9 cellular contexts compared by ENCODE assay signal in the genomic region with DNA sequence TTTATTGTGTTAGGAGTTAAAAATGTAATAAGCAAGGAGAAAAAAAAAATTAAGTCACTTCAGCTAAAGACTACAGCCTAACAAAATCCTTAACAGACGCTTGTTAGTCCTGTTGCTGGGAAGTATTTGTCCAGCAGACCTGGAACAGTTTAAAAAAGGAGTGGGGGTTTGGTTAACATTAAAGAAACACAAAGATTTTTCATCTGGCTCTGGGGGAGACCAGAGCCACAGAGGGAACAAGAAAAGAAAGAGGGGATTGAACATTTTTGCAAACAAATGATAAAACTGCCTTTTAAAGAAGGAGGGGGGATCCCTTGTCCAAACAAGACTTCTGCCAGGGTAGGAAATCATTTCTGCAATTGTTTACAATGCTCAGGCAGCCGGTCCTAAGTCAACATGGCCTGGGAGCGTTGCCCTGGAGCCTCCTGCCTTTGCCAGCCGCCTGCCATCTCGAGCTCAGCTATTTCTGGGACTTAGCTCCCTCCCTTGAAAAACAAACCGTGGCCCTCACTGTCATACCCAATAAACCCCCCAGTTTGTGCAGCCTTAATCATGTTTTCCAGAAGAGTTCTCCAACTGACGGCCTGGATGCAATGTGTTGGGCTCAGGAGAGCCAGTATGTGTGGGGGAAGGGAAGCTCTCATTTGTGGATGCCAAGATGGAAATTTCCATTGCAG.
DNase-seq lines count a peak whose midpoint lies in the region; ATAC-seq and TF ChIP-seq lines count a peak whose summit lies in the region.
"Had no signal": no experiment of that assay in that cellular context is flagged by ENCODE, and none has a peak within 500 bp of the region (broad histone marks: within the 10 kb centered on the region; RNA-seq: fewer than 3 reads in every experiment).

No MANE protein-coding gene starts in this region.

- H2AFZ ChIP-seq in parathyroid adenoma, result peak overlapping the region; percentile 33

- no peak overlapping the region for H3K4me3 ChIP-seq in fibroblast of the aortic adventitia (ENCODE audit: low read depth, low read length)
- no peak overlapping the region for H3K4me3 ChIP-seq in parathyroid adenoma (ENCODE audit: low read depth, low read length)
- H3K4me3 ChIP-seq: adrenal gland had no signal

- H3K27ac ChIP-seq in parathyroid adenoma, result no peak overlapping the region

- no peak overlapping the region for H3K4me2 ChIP-seq in parathyroid adenoma (ENCODE audit: low read length)

- no peak overlapping the region for H3K9ac ChIP-seq in parathyroid adenoma

- no peaks in the 10 kb centered on the region for H3K27me3 ChIP-seq in parathyroid adenoma (ENCODE audit: control insufficient read depth, insufficient read depth, low read length)
- H3K27me3 ChIP-seq: adrenal gland had no signal

- DNase-seq in EH (ENCODE audit: low read depth) (peak; percentile 41), NCI-H748 treated with DMSO at 0.1 percent for 48 hours (lab: John Stamatoyannopoulos, UW) (peak; percentile 84), fibroblast of the aortic adventitia (ENCODE audit: low read depth) (peak; percentile 79), epidermal melanocyte (ENCODE audit: insufficient read length, low spot score) (no peak), cortex of kidney (lab: John Stamatoyannopoulos, UW) (no peak)
- DNase-seq in stimulated activated CD4-positive, alpha-beta T cell treated with anti-CD3 and anti-CD28 coated beads, Interleukin-1b, Interleukin-23, amount 100 ng/mL, for 48 hours, result no peak

- no peak for ATAC-seq in GM19395 (IDR thresholded peaks at IDR 0.05; ENCODE audit: unreplicated experiment)

- H3K4me1 ChIP-seq in parathyroid adenoma, result no peaks in the 10 kb centered on the region
- H3K4me1 ChIP-seq: adrenal gland had no signal

- no peak for TF ChIP-seq CTCF in fibroblast of the aortic adventitia (IDR thresholded peaks at IDR 0.05; ENCODE audit: insufficient read depth, low read length)
- TF ChIP-seq CTCF in parathyroid adenoma (IDR thresholded peaks at IDR 0.05), result no peak

- H3K79me2 ChIP-seq in parathyroid adenoma, result no peaks in the 10 kb centered on the region

- H3K36me3 ChIP-seq in parathyroid adenoma (ENCODE audit: control insufficient read depth, insufficient read depth, low read length), result no peaks in the 10 kb centered on the region
- H3K36me3 ChIP-seq: adrenal gland had no signal

- H3K9me3 ChIP-seq in parathyroid adenoma (ENCODE audit: control insufficient read depth, low read length), result no peaks in the 10 kb centered on the region
- H3K9me3 ChIP-seq: adrenal gland had no signal

Comparison
In these comparisons a context has a peak if more than half of its experiments do, and no peak if none do; other contexts are left out.
1. DNase-seq: peak in EH (single experiment), NCI-H748 treated with DMSO at 0.1 percent for 48 hours (single experiment) and fibroblast of the aortic adventitia (single experiment); none in epidermal melanocyte (single experiment), stimulated activated CD4-positive, alpha-beta T cell treated with anti-CD3 and anti-CD28 coated beads, Interleukin-1b, Interleukin-23, amount 100 ng/mL, for 48 hours (single experiment) and cortex of kidney (single experiment).